Comparison of ENCODE assay signal across 8 cellular contexts in genomic region chr1:23825762-23826522, GRCh38. TPM values are rescaled to one million over a fixed set of nuclear protein-coding genes. Genes with fewer than 3 reads are reported as not detected.
DNase-seq lines count a peak whose midpoint lies in the region; ATAC-seq and TF ChIP-seq lines count a peak whose summit lies in the region.

No MANE protein-coding gene starts in this region.

- H3K4ac ChIP-seq in mesenchymal stem cell (ENCODE audit: low read depth in 1 of 2, low read length in 2 of 2) = no peak overlapping the region

- TF ChIP-seq CTCF in astrocyte of the cerebellum (IDR thresholded peaks at IDR 0.05; ENCODE audit: low read depth, low read length, missing control alignments) (no peak), vagina (IDR thresholded peaks at IDR 0.05) (no peak)

- H3K9ac ChIP-seq in mesenchymal stem cell (ENCODE audit: low read length) = peak overlapping the region; percentile 100

- H2BK15ac ChIP-seq in mesenchymal stem cell (ENCODE audit: low read depth, poor library complexity, severe bottlenecking) = no peak overlapping the region

- H3K4me1 ChIP-seq in mesenchymal stem cell (ENCODE audit: control insufficient read depth, insufficient read depth, low read depth, low read length) (peaks cover 3% of the 10 kb centered on the region), vagina (peaks cover 8% of the 10 kb centered on the region)

- H3K27me3 ChIP-seq in mesenchymal stem cell (ENCODE audit: control insufficient read depth in 1 of 2, insufficient read depth in 1 of 2, low read length in 2 of 2) (no peaks in the 10 kb centered on the region), vagina (no peaks in the 10 kb centered on the region)

- peak; percentile 57 for ATAC-seq in GM18505 (IDR thresholded peaks at IDR 0.05; ENCODE audit: unreplicated experiment)
- peak; percentile 48 for ATAC-seq in HG03354 (IDR thresholded peaks at IDR 0.05; ENCODE audit: poor library complexity, severe bottlenecking, unreplicated experiment)
- ATAC-seq in HG03025 (IDR thresholded peaks at IDR 0.05; ENCODE audit: low FRiP score, unreplicated experiment) = no peak
- ATAC-seq in GM21737 (IDR thresholded peaks at IDR 0.05; ENCODE audit: unreplicated experiment) = no peak
- ATAC-seq in GM19452 (IDR thresholded peaks at IDR 0.05; ENCODE audit: unreplicated experiment) = no peak

- no peak for DNase-seq in astrocyte of the cerebellum (ENCODE audit: low read depth)
- DNase-seq in mesenchymal stem cell = no peak
- no peak for DNase-seq in vagina (ENCODE audit: extremely low spot score in 2 of 2)

- no peak overlapping the region for H2BK120ac ChIP-seq in mesenchymal stem cell (ENCODE audit: low read depth, low read length)

- peaks cover 18% of the 10 kb centered on the region for H3K79me1 ChIP-seq in mesenchymal stem cell (replicated peaks; ENCODE audit: low read length, poor library complexity, severe bottlenecking)

- no peak overlapping the region for H2AK5ac ChIP-seq in mesenchymal stem cell (ENCODE audit: low read length, severe bottlenecking)

- no peak overlapping the region for H2AFZ ChIP-seq in mesenchymal stem cell (ENCODE audit: low read depth, low read length)

- no peak overlapping the region for H3K4me2 ChIP-seq in mesenchymal stem cell (ENCODE audit: low read length, poor library complexity, severe bottlenecking)

- no peak overlapping the region for H3K23ac ChIP-seq in mesenchymal stem cell (ENCODE audit: low read length in 2 of 2)

- H3K9me3 ChIP-seq in mesenchymal stem cell (ENCODE audit: control insufficient read depth, low read length) (no peaks in the 10 kb centered on the region), vagina (no peaks in the 10 kb centered on the region)

- no peak overlapping the region for H3K14ac ChIP-seq in mesenchymal stem cell (ENCODE audit: low read length in 2 of 2)

- H2BK12ac ChIP-seq in mesenchymal stem cell (ENCODE audit: low read length in 2 of 2) = no peak overlapping the region

- H3K4me3 ChIP-seq in astrocyte of the cerebellum (ENCODE audit: low read depth, low read length) (peak overlapping the region; percentile 73), mesenchymal stem cell (ENCODE audit: insufficient read depth in 1 of 2, low read depth in 1 of 2, low read length in 2 of 2) (peak overlapping the region in 1 of 2 experiments; percentile 100), vagina (peak overlapping the region; percentile 89 to 96)

- H3K18ac ChIP-seq in mesenchymal stem cell (ENCODE audit: low read depth in 1 of 2, low read length in 2 of 2) = no peak overlapping the region

- H3K36me3 ChIP-seq in mesenchymal stem cell (ENCODE audit: control insufficient read depth in 1 of 2, insufficient read depth in 2 of 2, low read depth in 1 of 2, low read length in 2 of 2) (no peaks in the 10 kb centered on the region), vagina (no peaks in the 10 kb centered on the region)

- 99% methylated on average over 15 of the region's 24 CpGs for WGBS in mesenchymal stem cell

- H4K8ac ChIP-seq in mesenchymal stem cell (ENCODE audit: low read length) = no peak overlapping the region

- no peak overlapping the region for H2BK5ac ChIP-seq in mesenchymal stem cell (ENCODE audit: low read depth, low read length, poor library complexity, severe bottlenecking)

- H3K27ac ChIP-seq in mesenchymal stem cell (ENCODE audit: low read length, poor library complexity, severe bottlenecking) (no peak overlapping the region), vagina (peak overlapping the region; percentile 89)

- no peak for TF ChIP-seq POLR2A in GM18505 (IDR thresholded peaks at IDR 0.05; ENCODE audit: borderline replicate concordance, extremely low read depth, insufficient read depth, insufficient read length)
- TF ChIP-seq POLR2A in vagina (IDR thresholded peaks at IDR 0.05) = no peak

- H4K91ac ChIP-seq in mesenchymal stem cell (ENCODE audit: low read length) = no peak overlapping the region

- intact Hi-C loops in vagina (cut with DNase I) = no loop called here

- in situ Hi-C loops in astrocyte of the cerebellum (cut with HindIII; ENCODE audit: low sequenced_read_pairs) = no loop called here

RNA-seq across cellular contexts. Expression of gene HMGCL, which starts 0.7 kb away (rescaled TPM):
- 24.4 TPM for polyA plus RNA-seq in mesenchymal stem cell (2013, experiment 1 of 2)
- polyA plus RNA-seq in mesenchymal stem cell (2013, experiment 2 of 2) = 23.7 TPM
- total RNA-seq in vagina = 25.3 TPM

RNA-seq across cellular contexts. Expression of gene GALE, which starts 25.4 kb away (rescaled TPM):
- polyA plus RNA-seq in mesenchymal stem cell (2013, experiment 1 of 2) = 44.9 TPM
- polyA plus RNA-seq in mesenchymal stem cell (2013, experiment 2 of 2) = 45.0 TPM
- 12.3 TPM for total RNA-seq in vagina

RNA-seq across cellular contexts. Expression of gene LYPLA2, which starts 35.0 kb away (rescaled TPM):
- polyA plus RNA-seq in mesenchymal stem cell (2013, experiment 1 of 2) = 62.5 TPM
- polyA plus RNA-seq in mesenchymal stem cell (2013, experiment 2 of 2) = 61.5 TPM
- total RNA-seq in vagina = 56.2 TPM

RNA-seq across cellular contexts. Expression of gene FUCA1, which starts 42.1 kb away (rescaled TPM):
- polyA plus RNA-seq in mesenchymal stem cell (2013, experiment 1 of 2) = 5.3 TPM
- 5.4 TPM for polyA plus RNA-seq in mesenchymal stem cell (2013, experiment 2 of 2)
- 10.6 TPM for total RNA-seq in vagina

RNA-seq across cellular contexts. Expression of gene PITHD1, which starts 47.7 kb away (rescaled TPM):
- 16.0 TPM for polyA plus RNA-seq in mesenchymal stem cell (2013, experiment 1 of 2)
- polyA plus RNA-seq in mesenchymal stem cell (2013, experiment 2 of 2) = 16.3 TPM
- total RNA-seq in vagina = 63.6 TPM

Comparison
In these comparisons a context has a peak if more than half of its experiments do, and no peak if none do; other contexts are left out.
1. ATAC-seq: peak in GM18505 (single experiment) and HG03354 (single experiment); none in HG03025 (single experiment), GM21737 (single experiment) and GM19452 (single experiment).